9 cellular contexts compared by ENCODE assay signal in the genomic region with DNA sequence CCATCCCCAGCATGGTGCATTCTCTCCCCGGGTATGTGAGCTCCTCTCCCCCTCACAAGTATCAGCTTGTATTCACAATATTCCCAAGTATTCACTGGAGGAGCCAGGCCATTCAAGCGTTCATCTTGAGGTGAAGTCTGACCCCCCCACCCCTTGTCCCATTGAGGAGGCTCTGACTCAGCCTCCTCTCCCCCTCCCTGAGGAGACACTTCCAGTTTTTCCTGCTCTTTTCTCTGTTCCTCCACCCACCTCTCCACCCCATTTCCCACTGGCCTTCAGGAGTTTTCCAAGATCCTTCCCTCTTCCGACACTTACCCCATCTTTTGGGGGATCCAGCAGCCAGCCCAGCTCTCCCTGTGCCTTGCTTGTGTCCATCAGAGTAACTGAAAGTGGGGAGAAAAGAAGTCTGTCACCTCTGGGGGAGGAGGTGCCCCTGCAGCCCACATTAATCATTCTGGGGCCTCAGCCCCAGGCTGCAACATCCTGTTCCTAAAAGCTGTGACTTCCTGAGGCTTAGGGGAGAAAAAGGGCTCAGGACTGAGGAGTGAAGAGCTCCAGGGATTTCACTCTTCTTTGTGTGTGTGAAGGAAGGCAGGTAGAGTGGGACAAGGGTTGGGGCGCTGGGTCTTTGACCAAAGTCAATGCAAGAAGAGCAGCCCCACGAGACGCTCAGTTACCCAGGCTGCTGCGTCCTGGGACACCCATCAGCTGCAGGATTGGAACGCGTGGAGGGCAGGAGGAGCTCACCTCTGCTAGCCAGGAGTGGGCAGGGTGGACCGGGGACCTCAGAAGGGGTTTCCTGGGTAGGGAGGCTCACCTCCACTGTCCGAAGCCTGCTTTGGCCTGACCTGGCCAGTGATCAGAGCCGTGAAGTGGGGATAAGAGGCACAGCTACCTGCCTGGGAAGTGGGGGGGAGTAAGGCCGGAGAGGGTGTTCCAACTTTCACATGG. TPM values are rescaled to one million over a fixed set of nuclear protein-coding genes. Genes with fewer than 3 reads are reported as not detected.
A peak's percentile ranks its signal among the peaks of the same experiment; 100 is the strongest.
DNase-seq lines count a peak whose midpoint lies in the region; ATAC-seq and TF ChIP-seq lines count a peak whose summit lies in the region.
"Had no signal": no experiment of that assay in that cellular context is flagged by ENCODE, and none has a peak within 500 bp of the region (broad histone marks: within the 10 kb centered on the region; RNA-seq: fewer than 3 reads in every experiment).

No MANE protein-coding gene starts in this region.

- peaks cover 49% of the 10 kb centered on the region for H3K4me1 Mint-ChIP-seq in progenitor cell of endocrine pancreas (ENCODE audit: low read depth)

- peak overlapping the region; percentile 30 for H3K4me3 ChIP-seq in epithelial cell of proximal tubule (ENCODE audit: low read depth, low read length)

- peaks cover 2% of the 10 kb centered on the region for H3K36me3 Mint-ChIP-seq in progenitor cell of endocrine pancreas (ENCODE audit: insufficient read depth)

- TF ChIP-seq CTCF in epithelial cell of proximal tubule (conservative IDR thresholded peaks at IDR 0.05; ENCODE audit: low read depth, low read length), result no peak
- no peak for TF ChIP-seq CTCF in progenitor cell of endocrine pancreas (IDR thresholded peaks at IDR 0.05; ENCODE audit: unreplicated experiment)

- no peaks in the 10 kb centered on the region for H3K27me3 Mint-ChIP-seq in progenitor cell of endocrine pancreas

- ATAC-seq in HG03175 (IDR thresholded peaks at IDR 0.05; ENCODE audit: unreplicated experiment), result peak; percentile 44
- no peak for ATAC-seq in HG03521 (IDR thresholded peaks at IDR 0.05; ENCODE audit: unreplicated experiment)

- H3K4me3 Mint-ChIP-seq in progenitor cell of endocrine pancreas (ENCODE audit: low read depth), result peak overlapping the region; percentile 90

- DNase-seq in T-helper 2 cell (peak in 3 of 5 experiments; percentile 35 to 83 (median 36)), epithelial cell of proximal tubule (ENCODE audit: low read depth) (no peak), progenitor cell of endocrine pancreas (ENCODE audit: low spot score, unreplicated experiment) (no peak), AG20443 (ENCODE audit: low spot score) (no peak), hypothalamus (lab: John Stamatoyannopoulos, UW) (no peak), NCI-H226 (no peak)
- DNase-seq: NCI-H1048 had no signal

- no peaks in the 10 kb centered on the region for H3K9me3 Mint-ChIP-seq in progenitor cell of endocrine pancreas (ENCODE audit: low read depth)

- peak overlapping the region; percentile 55 for H3K27ac Mint-ChIP-seq in progenitor cell of endocrine pancreas

RNA-seq across cellular contexts. Expression of gene EPHA1, which starts 1.1 kb away (rescaled TPM):
- total RNA-seq in epithelial cell of proximal tubule (4.5 and 14.4 TPM in 2 replicates), progenitor cell of endocrine pancreas (54.4 and 56.3 TPM in 2 replicates)

RNA-seq across cellular contexts. Expression of gene ZYX, which starts 26.4 kb away (rescaled TPM):
- total RNA-seq in epithelial cell of proximal tubule, result 117 and 152 TPM in 2 replicates
- total RNA-seq in progenitor cell of endocrine pancreas, result 65.4 and 69.0 TPM in 2 replicates

RNA-seq across cellular contexts. Expression of gene TAS2R60, which starts 35.7 kb away (rescaled TPM):
- total RNA-seq in epithelial cell of proximal tubule, result not detected in 2 replicates
- total RNA-seq in progenitor cell of endocrine pancreas, result not detected in 2 replicates

RNA-seq across cellular contexts. Expression of gene FAM131B, which starts 45.1 kb away (rescaled TPM):
- total RNA-seq in epithelial cell of proximal tubule (0.29 and 1.5 TPM in 2 replicates), progenitor cell of endocrine pancreas (2.3 and 3.7 TPM in 2 replicates)

Comparison
In these comparisons a context has a peak if more than half of its experiments do, and no peak if none do; other contexts are left out.
1. DNase-seq: peak in T-helper 2 cell (3 of 5); none in epithelial cell of proximal tubule (single experiment), progenitor cell of endocrine pancreas (single experiment), AG20443 (single experiment), hypothalamus (0 of 51) and NCI-H226 (single experiment).